Comparison of ENCODE assay signal across 1 cellular context in the genomic region with DNA sequence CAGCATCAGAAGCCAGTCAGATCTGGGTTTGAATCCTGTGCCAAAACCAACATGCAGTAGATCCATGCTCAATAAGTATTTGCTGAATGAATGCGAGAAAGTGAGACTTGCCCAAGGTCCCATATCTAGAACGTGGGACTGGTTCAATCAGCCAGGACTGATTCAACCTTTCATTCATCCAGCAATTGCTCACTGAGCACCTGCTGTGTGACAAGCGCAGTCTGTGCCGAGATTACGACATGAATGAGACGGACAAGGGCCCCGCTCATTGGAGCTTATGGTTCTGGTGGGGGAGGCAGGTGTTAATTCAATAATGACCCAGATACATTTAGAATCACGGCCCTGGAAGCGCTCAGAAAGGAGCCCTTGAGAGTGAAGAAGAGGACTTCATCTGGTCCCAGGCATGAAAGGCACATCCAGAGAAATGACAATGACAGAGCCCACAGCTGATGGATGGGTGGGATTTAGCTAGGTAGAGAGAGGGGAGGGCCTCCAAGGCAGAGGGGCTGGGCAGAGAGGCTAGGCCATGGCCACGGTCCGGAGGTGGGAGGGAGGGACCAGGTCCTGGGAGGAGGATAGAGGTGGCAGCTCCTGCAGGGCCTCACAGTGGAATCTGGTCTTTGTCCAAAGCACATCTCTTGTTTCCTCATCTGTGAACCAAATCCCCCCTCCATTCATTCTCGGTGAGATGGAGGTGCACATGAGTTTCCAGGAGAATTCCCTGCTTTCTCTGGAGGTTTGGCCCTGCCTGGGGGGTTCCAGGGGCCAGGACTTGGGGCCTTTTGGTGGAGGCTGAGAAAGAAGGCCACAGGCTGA.
TF ChIP-seq lines count a peak whose summit lies in the region.

No MANE protein-coding gene starts in this region.

TF ChIP-seq in A549, 52 proteins besides CTCF, POLR2A, EP300 and RAD21:
- TF ChIP-seq CEBPB (IDR thresholded peaks at IDR 0.05) (no peak), EHMT2 (IDR thresholded peaks at IDR 0.05; ENCODE audit: low read depth) (no peak), CHD4 (IDR thresholded peaks at IDR 0.05; ENCODE audit: borderline replicate concordance) (no peak), TFCP2L1 (CRISPR knock-in tag; IDR thresholded peaks at IDR 0.05) (no peak), REST (IDR thresholded peaks at IDR 0.05) (no peak), ZC3H11A (IDR thresholded peaks at IDR 0.05) (no peak), POLR2AphosphoS2 (conservative IDR thresholded peaks at IDR 0.05; ENCODE audit: low read length) (no peak)
